12 cellular contexts compared by ENCODE assay signal in genomic region chr15:88238618-88239430, GRCh38. TPM values are rescaled to one million over a fixed set of nuclear protein-coding genes. Genes with fewer than 3 reads are reported as not detected.
DNase-seq lines count a peak whose midpoint lies in the region; ATAC-seq and TF ChIP-seq lines count a peak whose summit lies in the region.
"Had no signal": no experiment of that assay in that cellular context is flagged by ENCODE, and none has a peak within 500 bp of the region (broad histone marks: within the 10 kb centered on the region; RNA-seq: fewer than 3 reads in every experiment).

No MANE protein-coding gene starts in this region.

- ATAC-seq in sciatic nerve: peak; percentile 54
- ATAC-seq: mucosa of descending colon had no signal

- DNase-seq in EH (ENCODE audit: low read depth) (peak; percentile 49), T1000 (lab: John Stamatoyannopoulos, UW) (peak; percentile 45), fibroblast of pulmonary artery (ENCODE audit: low read depth) (peak; percentile 94), sciatic nerve (ENCODE audit: low spot score) (no peak), NCI-H69 (lab: John Stamatoyannopoulos, UW) (no peak), GM20000 (ENCODE audit: low spot score) (no peak), NCI-H446 (lab: John Stamatoyannopoulos, UW) (no peak), retina (no peak)
- DNase-seq: CD4-positive, alpha-beta T cell; MM.1S; mucosa of descending colon; NCI-H510A had no signal

- no peak for TF ChIP-seq CTCF in fibroblast of pulmonary artery (IDR thresholded peaks at IDR 0.05; ENCODE audit: low read length, missing control alignments)
- TF ChIP-seq CTCF in GM20000 (IDR thresholded peaks at IDR 0.05; ENCODE audit: extremely low read depth, missing control alignments): no peak

- H3K4me3 ChIP-seq in fibroblast of pulmonary artery (replicated peaks; ENCODE audit: low read depth, low read length): no peak overlapping the region
- H3K4me3 ChIP-seq: mucosa of descending colon had no signal

- intact Hi-C loops in sciatic nerve (cut with DNase I): no loop called here

RNA-seq across cellular contexts. Expression of gene NTRK3, which starts 17.7 kb away (rescaled TPM):
- total RNA-seq in sciatic nerve: 28.4 TPM

Comparison
In these comparisons a context has a peak if more than half of its experiments do, and no peak if none do; other contexts are left out.
1. DNase-seq: peak in EH (single experiment), T1000 (single experiment) and fibroblast of pulmonary artery (single experiment); none in sciatic nerve (single experiment), NCI-H69 (single experiment), GM20000 (single experiment), NCI-H446 (0 of 2) and retina (single experiment).